ENCODE assay signal across 8 cellular contexts in genomic region chr14:57317248-57317833, GRCh38. TPM values are rescaled to one million over a fixed set of nuclear protein-coding genes. Genes with fewer than 3 reads are reported as not detected.
DNase-seq lines count a peak whose midpoint lies in the region; ATAC-seq and TF ChIP-seq lines count a peak whose summit lies in the region.

No MANE protein-coding gene starts in this region.

- DNase-seq in ACHN (peak; percentile 76), OCI-M1 (lab: John Stamatoyannopoulos, UW) (peak; percentile 72), fibroblast of lung (ENCODE audit: low read depth in 2 of 2) (peak; percentile 60 to 82), neural crest cell (ENCODE audit: low read depth, low spot score) (peak; percentile 81), stomach (peak; percentile 76)
- DNase-seq in activated T-cell treated with anti-CD3 and anti-CD28 coated beads, Interleukin-2, amount 50 U/mL, for 4 hours, result peak; percentile 69

- TF ChIP-seq CTCF in fibroblast of lung (conservative IDR thresholded peaks at IDR 0.05 in 1 of 2, IDR thresholded peaks at IDR 0.05 in 1 of 2; ENCODE audit: low read depth in 1 of 2, low read length in 2 of 2) (peak; percentile 89 to 91), neural crest cell (conservative IDR thresholded peaks at IDR 0.05) (peak; percentile 93), stomach (IDR thresholded peaks at IDR 0.05) (peak in 5 of 7 experiments; percentile 65 to 78 (median 69))

- H3K27ac Mint-ChIP-seq in neural crest cell (ENCODE audit: unreplicated experiment), result no peak overlapping the region

- H3K36me3 Mint-ChIP-seq in activated T-cell treated with anti-CD3 and anti-CD28 coated beads, Interleukin-2, amount 50 U/mL, for 4 hours (ENCODE audit: insufficient read depth), result no peaks in the 10 kb centered on the region
- H3K36me3 Mint-ChIP-seq in neural crest cell (ENCODE audit: low read depth), result no peaks in the 10 kb centered on the region

- WGBS in stomach, 5 donors, result 0 to 2% (median 1%) methylated on average over 3 of the region's 3 CpGs

- H3K4me1 ChIP-seq in fibroblast of lung (ENCODE audit: control insufficient read depth, extremely low read depth, insufficient read depth, low read length) (no peaks in the 10 kb centered on the region), stomach (no peaks in the 10 kb centered on the region)

- no peak overlapping the region for H3K4me3 Mint-ChIP-seq in activated T-cell treated with anti-CD3 and anti-CD28 coated beads, Interleukin-2, amount 50 U/mL, for 4 hours
- no peak overlapping the region for H3K4me3 Mint-ChIP-seq in neural crest cell

- H3K27ac ChIP-seq in fibroblast of lung (ENCODE audit: insufficient read depth, low read length), result no peak overlapping the region
- H3K27ac ChIP-seq in stomach, result no peak overlapping the region

- H3K36me3 ChIP-seq in fibroblast of lung (ENCODE audit: control insufficient read depth, insufficient read depth, low read length) (no peaks in the 10 kb centered on the region), stomach (no peaks in the 10 kb centered on the region)

- H3K27me3 Mint-ChIP-seq in activated T-cell treated with anti-CD3 and anti-CD28 coated beads, Interleukin-2, amount 50 U/mL, for 4 hours (ENCODE audit: low read depth), result peaks cover 2% of the 10 kb centered on the region
- peaks cover 5% of the 10 kb centered on the region for H3K27me3 Mint-ChIP-seq in neural crest cell (ENCODE audit: low read depth)

- no peak overlapping the region for H2AFZ ChIP-seq in fibroblast of lung (ENCODE audit: low read length)

- no peaks in the 10 kb centered on the region for H3K79me2 ChIP-seq in fibroblast of lung (ENCODE audit: control insufficient read depth, insufficient read depth, low read length)

- H3K4me3 ChIP-seq in fibroblast of lung (replicated peaks in 1 of 4; ENCODE audit: control extremely low read depth in 1 of 4, insufficient read depth in 1 of 4, low read depth in 3 of 4, low read length in 4 of 4) (no peak overlapping the region), stomach (no peak overlapping the region)

- intact Hi-C loops in stomach (cut with DNase I; ENCODE audit: low total_unique reads), result no loop called here

- H3K9me3 Mint-ChIP-seq in activated T-cell treated with anti-CD3 and anti-CD28 coated beads, Interleukin-2, amount 50 U/mL, for 4 hours, result peaks cover 3% of the 10 kb centered on the region
- no peaks in the 10 kb centered on the region for H3K9me3 Mint-ChIP-seq in neural crest cell

- H3K27me3 ChIP-seq in fibroblast of lung (ENCODE audit: control insufficient read depth, insufficient read depth, low read length), result peaks cover 8% of the 10 kb centered on the region
- peaks cover 0 to 9% (median 0%) of the 10 kb centered on the region in 3 donors for H3K27me3 ChIP-seq in stomach

- in situ Hi-C loops in ACHN (cut with HindIII; ENCODE audit: low pct_ligation_motif_present, low pct_unique_long_range_greater_than_20kb, low sequenced_read_pairs), result no loop called here

- H3K4me1 Mint-ChIP-seq in activated T-cell treated with anti-CD3 and anti-CD28 coated beads, Interleukin-2, amount 50 U/mL, for 4 hours (ENCODE audit: low read depth), result peaks cover 4% of the 10 kb centered on the region
- H3K4me1 Mint-ChIP-seq in neural crest cell, result no peaks in the 10 kb centered on the region

- H3K4me2 ChIP-seq in fibroblast of lung (ENCODE audit: extremely low read depth, insufficient read depth, low read length), result no peak overlapping the region

- TF ChIP-seq RAD21 in Ishikawa (IDR thresholded peaks at IDR 0.05; ENCODE audit: low read depth), result peak; percentile 78

- peak; percentile 50 for ATAC-seq in GM18520 (IDR thresholded peaks at IDR 0.05; ENCODE audit: unreplicated experiment)
- ATAC-seq in activated T-cell treated with anti-CD3 and anti-CD28 coated beads, Interleukin-2, amount 50 U/mL, for 4 hours, result peak in 1 of 2 donors; percentile 48

- no peaks in the 10 kb centered on the region for H4K20me1 ChIP-seq in fibroblast of lung (ENCODE audit: control insufficient read depth, extremely low read depth, insufficient read depth, low read length)

- TF ChIP-seq EP300 in Ishikawa (IDR thresholded peaks at IDR 0.05; ENCODE audit: borderline replicate concordance) (no peak), stomach (IDR thresholded peaks at IDR 0.05) (no peak)

- H3K9me3 ChIP-seq in fibroblast of lung (ENCODE audit: control insufficient read depth, insufficient read depth, low read depth, low read length) (no peaks in the 10 kb centered on the region), stomach (no peaks in the 10 kb centered on the region)

- no peak for TF ChIP-seq POLR2A in stomach (IDR thresholded peaks at IDR 0.05)

- H3K9ac ChIP-seq in fibroblast of lung (ENCODE audit: insufficient read depth, low read length), result no peak overlapping the region

TF ChIP-seq in Ishikawa, 13 proteins besides CTCF, POLR2A, EP300 and RAD21:
- TF ChIP-seq FOXM1 (IDR thresholded peaks at IDR 0.05; ENCODE audit: borderline replicate concordance, low read depth) (no peak), CREB1 (IDR thresholded peaks at IDR 0.05; ENCODE audit: low read depth) (no peak), USF1 (IDR thresholded peaks at IDR 0.05) (no peak), NFIC (IDR thresholded peaks at IDR 0.05) (no peak), REST (IDR thresholded peaks at IDR 0.05; ENCODE audit: low read depth) (no peak), ZBTB7A (IDR thresholded peaks at IDR 0.05; ENCODE audit: low read depth) (no peak), YY1 (IDR thresholded peaks at IDR 0.05; ENCODE audit: low read depth) (no peak), TEAD4 (IDR thresholded peaks at IDR 0.05) (no peak), EGR1 (IDR thresholded peaks at IDR 0.05) (no peak)

RNA-seq across cellular contexts. Expression of gene AP5M1, which starts 48.6 kb away (rescaled TPM):
- total RNA-seq in activated T-cell treated with anti-CD3 and anti-CD28 coated beads, Interleukin-2, amount 50 U/mL, for 4 hours, result 10 to 100 TPM; 34.6 to 37.5 (median 35.0) TPM
- total RNA-seq in fibroblast of lung, result 13.9 and 15.2 TPM in 2 replicates
- polyA plus RNA-seq in fibroblast of lung, result 28.8 and 40.2 TPM in 2 replicates
- 16.4 and 21.5 TPM in 2 replicates for polyA plus RNA-seq in fibroblast of lung (2012)
- polyA minus RNA-seq in fibroblast of lung (ENCODE audit: low replicate concordance), result 20.9 and 23.9 TPM in 2 replicates
- 37.5 and 42.0 TPM in 2 replicates for total RNA-seq in neural crest cell
- 10 to 100 TPM; 10.1 to 44.2 (median 14.7) TPM for total RNA-seq in stomach
- polyA plus RNA-seq in stomach, result 10 to 100 TPM in 2 of 3 donors, 1 to 10 TPM in 1; 5.2 to 16.2 (median 10.1) TPM

RNA-seq across cellular contexts. Expression of gene EXOC5, which starts 48.6 kb away (rescaled TPM):
- total RNA-seq in activated T-cell treated with anti-CD3 and anti-CD28 coated beads, Interleukin-2, amount 50 U/mL, for 4 hours, result 10 to 100 TPM; 69.7 to 77.2 (median 74.7) TPM
- total RNA-seq in fibroblast of lung (34.4 and 38.0 TPM in 2 replicates), neural crest cell (98.4 and 110 TPM in 2 replicates), stomach (10 to 100 TPM; 19.4 to 51.8 (median 37.9) TPM)
- polyA plus RNA-seq in fibroblast of lung (60.0 and 84.0 TPM in 2 replicates), stomach (10 to 100 TPM in 1 of 3 donors, 1 to 10 TPM in 2; 6.5 to 12.5 (median 9.5) TPM)
- 40.7 and 56.5 TPM in 2 replicates for polyA plus RNA-seq in fibroblast of lung (2012)
- 5.3 and 8.8 TPM in 2 replicates for polyA minus RNA-seq in fibroblast of lung (ENCODE audit: low replicate concordance)
